Comparison of ENCODE assay signal across 15 cellular contexts in the genomic region with DNA sequence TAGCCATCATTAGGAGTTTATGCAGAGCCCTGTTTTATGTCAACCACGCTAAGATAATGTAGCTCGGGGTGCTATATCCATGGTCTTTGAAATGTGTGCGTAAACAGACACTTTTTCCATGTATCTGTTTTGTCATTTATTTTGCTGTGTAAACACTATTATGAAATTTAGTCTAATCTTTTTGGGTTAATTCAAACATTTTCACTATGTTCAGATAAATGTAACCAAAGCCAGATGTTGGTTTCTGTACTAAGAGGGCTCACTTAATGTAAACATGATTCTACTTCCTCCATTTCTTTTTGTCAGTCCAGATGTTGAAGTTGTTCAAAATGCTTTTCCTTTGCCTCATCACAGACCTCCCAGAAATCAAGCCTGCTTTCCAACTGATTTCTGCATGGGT.
DNase-seq lines count a peak whose midpoint lies in the region; ATAC-seq, FAIRE-seq and TF ChIP-seq lines count a peak whose summit lies in the region.
"Had no signal": no experiment of that assay in that cellular context is flagged by ENCODE, and none has a peak within 500 bp of the region (broad histone marks: within the 10 kb centered on the region; RNA-seq: fewer than 3 reads in every experiment).

No MANE protein-coding gene starts in this region.

- DNase-seq in SK-N-DZ (ENCODE audit: low spot score) (peak; percentile 29), fibroblast of villous mesenchyme (ENCODE audit: low read depth) (peak; percentile 59), T-helper 9 cell (no peak)
- no peak for DNase-seq in activated naive CD8-positive, alpha-beta T cell treated with anti-CD3 and anti-CD28 coated beads, Interleukin-2, amount 50 U/mL, for 24 hours
- DNase-seq in stimulated activated CD4-positive, alpha-beta T cell treated with anti-CD3 and anti-CD28 coated beads, Interleukin-2, amount 100 ng/mL, for 48 hours, result no peak
- DNase-seq in stimulated activated naive B cell treated with anti-CD40 and anti-IgM and Interleukin-4, amounts not matched to agents 10 μg/mL and 1 μg/mL and 100 μg/mL, for 72 hours, result no peak
- DNase-seq: BE2C; CD4-positive, alpha-beta memory T cell; DMS79 had no signal

- H3K4me3 Mint-ChIP-seq in nephron, result no peak overlapping the region
- no peak overlapping the region for H3K4me3 Mint-ChIP-seq in activated naive CD8-positive, alpha-beta T cell treated with anti-CD3 and anti-CD28 coated beads, Interleukin-2, amount 50 U/mL, for 24 hours
- H3K4me3 Mint-ChIP-seq in stimulated activated naive B cell treated with anti-CD40 and anti-IgM and Interleukin-4, amounts not matched to agents 10 μg/mL and 1 μg/mL and 100 μg/mL, for 72 hours, result no peak overlapping the region
- H3K4me3 Mint-ChIP-seq: CD4-positive, alpha-beta memory T cell had no signal

- no peak overlapping the region for H3K4me3 ChIP-seq in fibroblast of villous mesenchyme (ENCODE audit: low read depth, low read length)
- H3K4me3 ChIP-seq: HAP-1 had no signal

- no peak for ATAC-seq in activated naive CD8-positive, alpha-beta T cell treated with anti-CD3 and anti-CD28 coated beads, Interleukin-2, amount 50 U/mL, for 24 hours
- ATAC-seq in stimulated activated naive B cell treated with anti-CD40 and anti-IgM and Interleukin-4, amounts not matched to agents 10 μg/mL and 1 μg/mL and 100 μg/mL, for 72 hours (replicated peaks), result no peak

- H3K9me3 Mint-ChIP-seq in nephron, result no peaks in the 10 kb centered on the region
- peaks cover 14% of the 10 kb centered on the region for H3K9me3 Mint-ChIP-seq in activated naive CD8-positive, alpha-beta T cell treated with anti-CD3 and anti-CD28 coated beads, Interleukin-2, amount 50 U/mL, for 24 hours
- peaks cover 7 to 17% of the 10 kb centered on the region in 2 donors for H3K9me3 Mint-ChIP-seq in stimulated activated naive B cell treated with anti-CD40 and anti-IgM and Interleukin-4, amounts not matched to agents 10 μg/mL and 1 μg/mL and 100 μg/mL, for 72 hours

- H3K36me3 Mint-ChIP-seq in nephron (ENCODE audit: low read depth), result no peaks in the 10 kb centered on the region
- no peaks in the 10 kb centered on the region for H3K36me3 Mint-ChIP-seq in activated naive CD8-positive, alpha-beta T cell treated with anti-CD3 and anti-CD28 coated beads, Interleukin-2, amount 50 U/mL, for 24 hours (ENCODE audit: low read depth)
- H3K36me3 Mint-ChIP-seq in stimulated activated naive B cell treated with anti-CD40 and anti-IgM and Interleukin-4, amounts not matched to agents 10 μg/mL and 1 μg/mL and 100 μg/mL, for 72 hours, result no peaks in the 10 kb centered on the region
- H3K36me3 Mint-ChIP-seq: CD4-positive, alpha-beta memory T cell had no signal

- no peaks in the 10 kb centered on the region for H3K27me3 Mint-ChIP-seq in nephron (ENCODE audit: low read depth)
- no peaks in the 10 kb centered on the region for H3K27me3 Mint-ChIP-seq in activated naive CD8-positive, alpha-beta T cell treated with anti-CD3 and anti-CD28 coated beads, Interleukin-2, amount 50 U/mL, for 24 hours
- no peaks in the 10 kb centered on the region for H3K27me3 Mint-ChIP-seq in stimulated activated naive B cell treated with anti-CD40 and anti-IgM and Interleukin-4, amounts not matched to agents 10 μg/mL and 1 μg/mL and 100 μg/mL, for 72 hours
- H3K27me3 Mint-ChIP-seq: CD4-positive, alpha-beta memory T cell had no signal

- FAIRE-seq in endometrium (lab: Jason Lieb, UNC), result peak; percentile 93
- FAIRE-seq: A204.1, GM12891, H1 had no signal

- peak overlapping the region in 2 of 3 experiments; percentile 8 to 38 for H3K27ac Mint-ChIP-seq in nephron
- no peak overlapping the region for H3K27ac Mint-ChIP-seq in activated naive CD8-positive, alpha-beta T cell treated with anti-CD3 and anti-CD28 coated beads, Interleukin-2, amount 50 U/mL, for 24 hours
- no peak overlapping the region for H3K27ac Mint-ChIP-seq in stimulated activated naive B cell treated with anti-CD40 and anti-IgM and Interleukin-4, amounts not matched to agents 10 μg/mL and 1 μg/mL and 100 μg/mL, for 72 hours
- H3K27ac Mint-ChIP-seq: CD4-positive, alpha-beta memory T cell had no signal

- TF ChIP-seq CTCF in fibroblast of villous mesenchyme (IDR thresholded peaks at IDR 0.05; ENCODE audit: insufficient read depth, low read depth, low read length) (no peak), nephron (IDR thresholded peaks at IDR 0.05; ENCODE audit: unreplicated experiment in 3 of 3) (no peak)

- no peaks in the 10 kb centered on the region for H3K4me1 Mint-ChIP-seq in nephron
- H3K4me1 Mint-ChIP-seq in activated naive CD8-positive, alpha-beta T cell treated with anti-CD3 and anti-CD28 coated beads, Interleukin-2, amount 50 U/mL, for 24 hours, result no peaks in the 10 kb centered on the region
- H3K4me1 Mint-ChIP-seq in stimulated activated naive B cell treated with anti-CD40 and anti-IgM and Interleukin-4, amounts not matched to agents 10 μg/mL and 1 μg/mL and 100 μg/mL, for 72 hours, result no peaks in the 10 kb centered on the region
- H3K4me1 Mint-ChIP-seq: CD4-positive, alpha-beta memory T cell had no signal

Comparison
In these comparisons a context has a peak if more than half of its experiments do, and no peak if none do; other contexts are left out.
1. DNase-seq: peak in SK-N-DZ (single experiment) and fibroblast of villous mesenchyme (single experiment); none in activated naive CD8-positive, alpha-beta T cell treated with anti-CD3 and anti-CD28 coated beads, Interleukin-2, amount 50 U/mL, for 24 hours (single experiment), stimulated activated CD4-positive, alpha-beta T cell treated with anti-CD3 and anti-CD28 coated beads, Interleukin-2, amount 100 ng/mL, for 48 hours (0 of 2), stimulated activated naive B cell treated with anti-CD40 and anti-IgM and Interleukin-4, amounts not matched to agents 10 μg/mL and 1 μg/mL and 100 μg/mL, for 72 hours (single experiment) and T-helper 9 cell (single experiment).
2. H3K27ac Mint-ChIP-seq: peak in nephron (2 of 3); none in activated naive CD8-positive, alpha-beta T cell treated with anti-CD3 and anti-CD28 coated beads, Interleukin-2, amount 50 U/mL, for 24 hours (single experiment) and stimulated activated naive B cell treated with anti-CD40 and anti-IgM and Interleukin-4, amounts not matched to agents 10 μg/mL and 1 μg/mL and 100 μg/mL, for 72 hours (single experiment).